In genomic region chr2:169072163-169072925, GRCh38 we compare ENCODE assay signal across 12 cellular contexts. TPM values are rescaled to one million over a fixed set of nuclear protein-coding genes. Genes with fewer than 3 reads are reported as not detected.
DNase-seq lines count a peak whose midpoint lies in the region; ATAC-seq and TF ChIP-seq lines count a peak whose summit lies in the region.
"Had no signal": no experiment of that assay in that cellular context is flagged by ENCODE, and none has a peak within 500 bp of the region (broad histone marks: within the 10 kb centered on the region; RNA-seq: fewer than 3 reads in every experiment).

No MANE protein-coding gene starts in this region.

- no peak for TF ChIP-seq CTCF in left ventricle myocardium inferior (IDR thresholded peaks at IDR 0.05; ENCODE audit: borderline replicate concordance)

- intact Hi-C loops in left ventricle myocardium inferior (cut with micrococcal nuclease) = no loop called here

- H3K9me3 ChIP-seq in left ventricle myocardium inferior (replicated peaks) = no peaks in the 10 kb centered on the region
- H3K9me3 ChIP-seq: thoracic aorta had no signal

- H3K4me1 ChIP-seq in left ventricle myocardium inferior = peaks cover 2% of the 10 kb centered on the region

- DNase-seq in GF-D8 (lab: John Stamatoyannopoulos, UW) = peak; percentile 89
- DNase-seq in NOMO-1 (lab: John Stamatoyannopoulos, UW; ENCODE audit: unreplicated experiment in 2 of 2) = peak; percentile 78 to 100
- DNase-seq in left ventricle myocardium inferior = no peak
- DNase-seq in foreskin melanocyte = no peak
- DNase-seq in hypothalamus (lab: John Stamatoyannopoulos, UW) = no peak
- no peak for DNase-seq in ecto neural progenitor cell (ENCODE audit: low spot score)
- DNase-seq in kidney tubule cell (ENCODE audit: low spot score) = no peak
- DNase-seq: NCI-H1930 had no signal

- H3K36me3 ChIP-seq in left ventricle myocardium inferior = no peaks in the 10 kb centered on the region
- H3K36me3 ChIP-seq: cardiac muscle cell, thoracic aorta had no signal

- no peaks in the 10 kb centered on the region for H3K27me3 ChIP-seq in left ventricle myocardium inferior (ENCODE audit: low read depth)
- H3K27me3 ChIP-seq: cardiac muscle cell had no signal

- no peak overlapping the region for H3K4me3 ChIP-seq in left ventricle myocardium inferior
- H3K4me3 ChIP-seq: cardiac muscle cell, thoracic aorta had no signal

- peak; percentile 60 for ATAC-seq in GM21576 (IDR thresholded peaks at IDR 0.05; ENCODE audit: unreplicated experiment)

- H3K27ac ChIP-seq in left ventricle myocardium inferior (replicated peaks) = peak overlapping the region; percentile 18
- H3K27ac ChIP-seq: cardiac muscle cell, thoracic aorta, VCaP had no signal

RNA-seq across cellular contexts. Expression of gene DHRS9, which starts 3.0 kb away (rescaled TPM):
- 7.3 TPM for total RNA-seq in left ventricle myocardium inferior
- total RNA-seq: cardiac muscle cell had no signal

RNA-seq across cellular contexts. Expression of gene ABCB11, which starts 41.2 kb away (rescaled TPM):
- 0.05 TPM for total RNA-seq in left ventricle myocardium inferior
- total RNA-seq: thoracic aorta had no signal

Comparison
In these comparisons a context has a peak if more than half of its experiments do, and no peak if none do; other contexts are left out.
1. DNase-seq: peak in GF-D8 (single experiment) and NOMO-1 (2 of 2); none in left ventricle myocardium inferior (single experiment), foreskin melanocyte (single experiment), hypothalamus (0 of 51), ecto neural progenitor cell (single experiment) and kidney tubule cell (single experiment).